In genomic region chr9:98254236-98255063, GRCh38 we compare ENCODE assay signal across 8 cellular contexts. TPM values are rescaled to one million over a fixed set of nuclear protein-coding genes. Genes with fewer than 3 reads are reported as not detected.
DNase-seq lines count a peak whose midpoint lies in the region; ATAC-seq and TF ChIP-seq lines count a peak whose summit lies in the region.

No MANE protein-coding gene starts in this region.

- no peak for TF ChIP-seq POLR2A in NB4 (IDR thresholded peaks at IDR 0.05; ENCODE audit: extremely low read depth, insufficient read length)

- CTCF ChIA-PET in BJ (lab: Yijun Ruan, JAX) = interaction anchor here (0.5 to 5.9 kb wide), 10 partner anchors 10 to 331 kb away, joined by 3 to 75 read pairs (median 5); partner anchors contain the start of gene TRMO

- H3K36me3 ChIP-seq in BJ (ENCODE audit: control insufficient read depth, insufficient read depth, low read length) = peaks cover 5% of the 10 kb centered on the region; the same call in 1 of the 2 replicates
- H3K36me3 ChIP-seq in effector memory CD4-positive, alpha-beta T cell (ENCODE audit: control insufficient read depth, insufficient read depth, low read length) = no peaks in the 10 kb centered on the region

- H3K4me1 Mint-ChIP-seq in natural killer cell treated with Interleukin-12 subunit alpha and Interleukin-12 subunit beta and Interleukin-15 and Interleukin-18, amount 100 ng/mL, for 72 hours (ENCODE audit: low read depth in 2 of 2) = peaks cover 24 to 30% of the 10 kb centered on the region in 2 donors

- H3K4me3 Mint-ChIP-seq in natural killer cell treated with Interleukin-12 subunit alpha and Interleukin-12 subunit beta and Interleukin-15 and Interleukin-18, amount 100 ng/mL, for 72 hours = peak overlapping the region; percentile 98

- POLR2A ChIA-PET in BJ (lab: Charles Lee) = interaction anchor here (0.6 to 1.1 kb wide), 2 partner anchors 31 to 333 kb away, joined by 3 to 4 read pairs; no protein-coding TSS in a partner anchor

- H3K9me3 ChIP-seq in effector memory CD4-positive, alpha-beta T cell (ENCODE audit: control insufficient read depth, low read length) = no peaks in the 10 kb centered on the region

- no peak for ATAC-seq in natural killer cell treated with Interleukin-12 subunit alpha and Interleukin-12 subunit beta and Interleukin-15 and Interleukin-18, amount 100 ng/mL, for 72 hours

- peak overlapping the region in 1 of 2 donors; percentile 35 for H3K27ac Mint-ChIP-seq in natural killer cell treated with Interleukin-12 subunit alpha and Interleukin-12 subunit beta and Interleukin-15 and Interleukin-18, amount 100 ng/mL, for 72 hours

- no peaks in the 10 kb centered on the region for H3K27me3 Mint-ChIP-seq in natural killer cell treated with Interleukin-12 subunit alpha and Interleukin-12 subunit beta and Interleukin-15 and Interleukin-18, amount 100 ng/mL, for 72 hours

- no peaks in the 10 kb centered on the region for H3K9me3 Mint-ChIP-seq in natural killer cell treated with Interleukin-12 subunit alpha and Interleukin-12 subunit beta and Interleukin-15 and Interleukin-18, amount 100 ng/mL, for 72 hours

- H3K27ac ChIP-seq in effector memory CD4-positive, alpha-beta T cell (ENCODE audit: insufficient read depth, low read length, poor library complexity, severe bottlenecking) = peak overlapping the region; percentile 74

- no peak for DNase-seq in BJ (ENCODE audit: low read depth)
- no peak for DNase-seq in NB4 (ENCODE audit: low read depth)
- DNase-seq in effector memory CD4-positive, alpha-beta T cell = no peak
- no peak for DNase-seq in natural killer cell treated with Interleukin-12 subunit alpha and Interleukin-12 subunit beta and Interleukin-15 and Interleukin-18, amount 100 ng/mL, for 72 hours (ENCODE audit: low spot score)
- DNase-seq in epidermal melanocyte (ENCODE audit: insufficient read length, low spot score) = no peak
- DNase-seq in NCI-H345 treated with DMSO at 0.1 percent for 48 hours (lab: John Stamatoyannopoulos, UW; ENCODE audit: unreplicated experiment) = no peak
- no peak for DNase-seq in COLO829 (ENCODE audit: low spot score)
- DNase-seq in KG1 (lab: John Stamatoyannopoulos, UW) = no peak

- TF ChIP-seq CTCF in BJ (IDR thresholded peaks at IDR 0.05; ENCODE audit: insufficient read depth, low read depth, low read length) = no peak
- TF ChIP-seq CTCF in NB4 (IDR thresholded peaks at IDR 0.05; ENCODE audit: low read depth, low read length) = no peak

- H3K36me3 Mint-ChIP-seq in natural killer cell treated with Interleukin-12 subunit alpha and Interleukin-12 subunit beta and Interleukin-15 and Interleukin-18, amount 100 ng/mL, for 72 hours = no peaks in the 10 kb centered on the region

- H3K4me3 ChIP-seq in BJ (ENCODE audit: low read depth, low read length) (peak overlapping the region; percentile 80), NB4 (ENCODE audit: low read depth, low read length) (peak overlapping the region; percentile 93)
- peak overlapping the region; percentile 90 for H3K4me3 ChIP-seq in effector memory CD4-positive, alpha-beta T cell (ENCODE audit: insufficient read depth, low read depth, low read length, poor library complexity, severe bottlenecking)

- peaks cover 15% of the 10 kb centered on the region for H3K4me1 ChIP-seq in effector memory CD4-positive, alpha-beta T cell (ENCODE audit: control insufficient read depth, insufficient read depth, low read length, poor library complexity, severe bottlenecking)

- H3K27me3 ChIP-seq in BJ (ENCODE audit: control insufficient read depth, insufficient read depth, low read length) = no peaks in the 10 kb centered on the region
- no peaks in the 10 kb centered on the region for H3K27me3 ChIP-seq in effector memory CD4-positive, alpha-beta T cell (replicated peaks; ENCODE audit: control insufficient read depth, insufficient read depth, low read length, poor library complexity, severe bottlenecking)

RNA-seq across cellular contexts. Expression of gene TBC1D2, which starts 1.0 kb away (rescaled TPM):
- 38.8 and 70.3 TPM in 2 replicates for polyA plus RNA-seq in BJ (2011; rRNA removed)
- 39.0 and 56.7 TPM in 2 replicates for polyA minus RNA-seq in BJ (2011; rRNA and poly(A)+ RNA removed)
- total RNA-seq in natural killer cell treated with Interleukin-12 subunit alpha and Interleukin-12 subunit beta and Interleukin-15 and Interleukin-18, amount 100 ng/mL, for 72 hours = 1 to 10 TPM; 3.9 to 4.2 TPM
